In genomic region chr7:76393116-76394031, GRCh38 we compare ENCODE assay signal across 8 cellular contexts. TPM values are rescaled to one million over a fixed set of nuclear protein-coding genes. Genes with fewer than 3 reads are reported as not detected.
A peak's percentile ranks its signal among the peaks of the same experiment; 100 is the strongest.
DNase-seq lines count a peak whose midpoint lies in the region; ATAC-seq and TF ChIP-seq lines count a peak whose summit lies in the region.

No MANE protein-coding gene starts in this region.

- no peaks in the 10 kb centered on the region for H3K9me3 ChIP-seq in mucosa of descending colon

- intact Hi-C loops in Calu3 (cut with micrococcal nuclease; ENCODE audit: unreplicated experiment) = no loop called here
- intact Hi-C loops in mucosa of descending colon (cut with DNase I, micrococcal nuclease) = no loop called here

- H3K4me3 ChIP-seq in mucosa of descending colon = peak overlapping the region; percentile 24

- DNase-seq in Calu3 = peak; percentile 88
- DNase-seq in HT1080 (ENCODE audit: low read depth) = peak; percentile 72
- DNase-seq in NOMO-1 treated with dmso at 0.1 percent for 144 hours (lab: John Stamatoyannopoulos, UW; ENCODE audit: unreplicated experiment) = peak; percentile 99
- peak; percentile 94 for DNase-seq in activated CD8-positive, alpha-beta memory T cell treated with anti-CD3 and anti-CD28 coated beads, Interleukin-2, amount 50 U/mL, for 4 hours
- peak; percentile 97 for DNase-seq in epidermal melanocyte (ENCODE audit: insufficient read length, low spot score)
- DNase-seq in mucosa of descending colon = peak; percentile 96 to 97 (median 97)
- DNase-seq in stimulated activated CD8-positive, alpha-beta memory T cell treated with anti-CD3 and anti-CD28 coated beads, Interleukin-4, amount 100 ng/mL, for 1 hour (ENCODE audit: low read depth in 2 of 2, low spot score in 1 of 2) = peak; percentile 70 to 82

- peak overlapping the region; percentile 66 for H3K27ac Mint-ChIP-seq in Calu3 (ENCODE audit: unreplicated experiment)

- no peaks in the 10 kb centered on the region for H3K9me3 Mint-ChIP-seq in Calu3 (ENCODE audit: low read depth, unreplicated experiment)

- peaks cover 32% of the 10 kb centered on the region for H3K36me3 Mint-ChIP-seq in Calu3 (ENCODE audit: insufficient read depth, unreplicated experiment)

- no TSS peak for BruUV-seq in Calu3 (replicated peaks; lab: Mats Ljungman, UMichigan)

- H3K4me1 Mint-ChIP-seq in Calu3 (ENCODE audit: low read depth, unreplicated experiment) = peaks cover 8% of the 10 kb centered on the region

- peak; percentile 89 for ATAC-seq in GM21381 (IDR thresholded peaks at IDR 0.05; ENCODE audit: unreplicated experiment)
- ATAC-seq in mucosa of descending colon = peak; percentile 93

- H3K4me3 Mint-ChIP-seq in Calu3 (ENCODE audit: low read depth, unreplicated experiment) = peak overlapping the region; percentile 78

- TF ChIP-seq CTCF in Calu3 (IDR thresholded peaks at IDR 0.05; ENCODE audit: unreplicated experiment) (no peak), mucosa of descending colon (IDR thresholded peaks at IDR 0.05) (no peak)

- no peaks in the 10 kb centered on the region for H3K27me3 Mint-ChIP-seq in Calu3 (ENCODE audit: unreplicated experiment)

- CTCF ChIA-PET in Calu3 (lab: Charles Lee) = no interaction called here

- H3K36me3 ChIP-seq in mucosa of descending colon (ENCODE audit: low read depth) = no peaks in the 10 kb centered on the region

- H3K4me1 ChIP-seq in mucosa of descending colon (ENCODE audit: low read depth) = peaks cover 10% of the 10 kb centered on the region

RNA-seq across cellular contexts. Expression of gene SSC4D, which starts 16.1 kb away (rescaled TPM):
- 0.51 TPM in 1 of 2 replicates, not detected in the other for total RNA-seq in Calu3 (2022)
- 0.23 and 0.73 TPM in 2 replicates for total RNA-seq in HT1080 (2014; rRNA removed; shearing (Covaris generic))
- polyA plus RNA-seq in HT1080 (2015; cell fraction: cytosol; rRNA removed) = 0.58 and 0.77 TPM in 2 replicates
- 0.29 and 0.57 TPM in 2 replicates for polyA plus RNA-seq in HT1080 (2015; cell fraction: nucleus; rRNA removed)
- total RNA-seq in mucosa of descending colon = under 1 TPM in 2 of 3 donors, not detected in 1; 0.32 to 0.72 TPM

RNA-seq across cellular contexts. Expression of gene ZP3, which starts 31.4 kb away (rescaled TPM):
- 5.4 and 9.4 TPM in 2 replicates for total RNA-seq in Calu3 (2022)
- total RNA-seq in HT1080 (2014; rRNA removed; shearing (Covaris generic)) = 0.94 and 2.5 TPM in 2 replicates
- 0.63 and 1.6 TPM in 2 replicates for polyA plus RNA-seq in HT1080 (2015; cell fraction: cytosol; rRNA removed)
- not detected in 2 replicates for polyA plus RNA-seq in HT1080 (2015; cell fraction: nucleus; rRNA removed)
- total RNA-seq in mucosa of descending colon = 10 to 100 TPM in 2 of 3 donors, 1 to 10 TPM in 1; 4.4 to 16.1 (median 10.8) TPM

RNA-seq across cellular contexts. Expression of gene YWHAG, which starts 34.6 kb away (rescaled TPM):
- total RNA-seq in Calu3 (2022) = 113 and 122 TPM in 2 replicates
- 71.3 and 93.3 TPM in 2 replicates for total RNA-seq in HT1080 (2014; rRNA removed; shearing (Covaris generic))
- 119 and 143 TPM in 2 replicates for polyA plus RNA-seq in HT1080 (2015; cell fraction: cytosol; rRNA removed)
- 112 and 128 TPM in 2 replicates for polyA plus RNA-seq in HT1080 (2015; cell fraction: nucleus; rRNA removed)
- total RNA-seq in mucosa of descending colon = 100 to 1,000 TPM in 2 of 3 donors, 10 to 100 TPM in 1; 74.3 to 114 (median 102) TPM

Comparison
In these comparisons a context has a peak if more than half of its experiments do, and no peak if none do; other contexts are left out.
1. Peak in every context shown above with its lines: DNase-seq, ATAC-seq and H3K4me3 ChIP-seq.